Comparison of ENCODE assay signal across 26 cellular contexts in genomic region chr1:69919129-69919921, GRCh38.
DNase-seq lines count a peak whose midpoint lies in the region; ATAC-seq, FAIRE-seq and TF ChIP-seq lines count a peak whose summit lies in the region.
"Had no signal": no experiment of that assay in that cellular context is flagged by ENCODE, and none has a peak within 500 bp of the region (broad histone marks: within the 10 kb centered on the region; RNA-seq: fewer than 3 reads in every experiment).

No MANE protein-coding gene starts in this region.

- no peak overlapping the region for H3K27ac ChIP-seq in RWPE2 (ENCODE audit: poor library complexity, severe bottlenecking)
- H3K27ac ChIP-seq in kidney (ENCODE audit: low read depth in 2 of 2, low read length in 2 of 2) = no peak overlapping the region
- peak overlapping the region; percentile 63 to 71 for H3K27ac ChIP-seq in testis
- H3K27ac ChIP-seq: 22Rv1; BLaER1 treated with 17β-estradiol and CSF1 and Interleukin-3, amounts not matched to agents 10 nM and 100 nM; KMS-11 had no signal

- intact Hi-C loops in kidney (cut with DNase I) = no loop called here
- intact Hi-C loops in testis (cut with DNase I; ENCODE audit: low total_unique reads) = no loop called here

- no peak for ATAC-seq in RWPE2 (ENCODE audit: low read depth)

- H3K4me1 ChIP-seq in RWPE2 (ENCODE audit: insufficient read depth, poor library complexity, severe bottlenecking) (no peaks in the 10 kb centered on the region), kidney (ENCODE audit: control insufficient read depth in 1 of 2, insufficient read depth in 1 of 2, low read depth in 1 of 2, low read length in 2 of 2) (no peaks in the 10 kb centered on the region), testis (peaks cover 11% of the 10 kb centered on the region)
- H3K4me1 ChIP-seq: HAP-1 had no signal

- no peak for TF ChIP-seq POLR2A in testis (IDR thresholded peaks at IDR 0.05)

- TF ChIP-seq CTCF in RWPE2 (IDR thresholded peaks at IDR 0.05; ENCODE audit: poor library complexity, severe bottlenecking) = no peak
- no peak for TF ChIP-seq CTCF in kidney (IDR thresholded peaks at IDR 0.05; ENCODE audit: borderline replicate concordance, extremely low read depth, insufficient read depth)
- no peak for TF ChIP-seq CTCF in testis (IDR thresholded peaks at IDR 0.05)

- DNase-seq in NCI-H146 (lab: John Stamatoyannopoulos, UW) (peak; percentile 30), NCI-H146 treated with DMSO at 0.1 percent for 48 hours (lab: John Stamatoyannopoulos, UW; ENCODE audit: unreplicated experiment) (no peak), RWPE2 (ENCODE audit: low spot score) (peak; percentile 35), kidney (peak; percentile 53), testis (peak; percentile 23), RPMI8226 (no peak)
- DNase-seq in activated effector memory CD4-positive, alpha-beta T cell treated with anti-CD3 and anti-CD28 coated beads, Interleukin-2, amount 50 U/mL, for 16 hours = no peak
- DNase-seq in stimulated activated CD4-positive, alpha-beta T cell treated with anti-CD3 and anti-CD28 coated beads, Interleukin-2, amount 100 ng/mL, for 48 hours = no peak
- DNase-seq: Calu3; CD8-positive, alpha-beta memory T cell; DMS153; GDM1; NCI-H1105; NCI-H1694; NCI-H2081; NCI-H2171 treated with DMSO at 0.1 percent for 48 hours; NCI-H446; NCI-H526; OCI-M1; SHP77 treated with DMSO at 0.1 percent for 48 hours; SK-N-SH had no signal

- H3K9ac ChIP-seq in kidney (ENCODE audit: low read length in 2 of 2) = no peak overlapping the region
- H3K9ac ChIP-seq: BLaER1 treated with 17β-estradiol and CSF1 and Interleukin-3, amounts not matched to agents 10 nM and 100 nM; KMS-11; SK-N-SH had no signal

- H3K9me3 ChIP-seq in RWPE2 (ENCODE audit: severe bottlenecking) = no peaks in the 10 kb centered on the region
- no peaks in the 10 kb centered on the region for H3K9me3 ChIP-seq in kidney (ENCODE audit: control insufficient read depth in 1 of 2, low read length in 2 of 2)
- H3K9me3 ChIP-seq in testis = no peaks in the 10 kb centered on the region
- H3K9me3 ChIP-seq: HAP-1, SK-N-SH had no signal

- H3K36me3 ChIP-seq in RWPE2 (ENCODE audit: low read depth) = no peaks in the 10 kb centered on the region
- no peaks in the 10 kb centered on the region for H3K36me3 ChIP-seq in kidney (ENCODE audit: control insufficient read depth in 1 of 2, insufficient read depth in 2 of 2, low read length in 2 of 2)
- no peaks in the 10 kb centered on the region for H3K36me3 ChIP-seq in testis (ENCODE audit: low read depth, missing control alignments)
- H3K36me3 ChIP-seq: BLaER1 treated with 17β-estradiol and CSF1 and Interleukin-3, amounts not matched to agents 10 nM and 100 nM; HAP-1 had no signal

- no peak for FAIRE-seq in kidney (lab: Jason Lieb, UNC)
- FAIRE-seq: GM19239 had no signal

- H3K27me3 ChIP-seq in RWPE2 (ENCODE audit: insufficient read depth, poor library complexity, severe bottlenecking) = no peaks in the 10 kb centered on the region
- H3K27me3 ChIP-seq in testis = no peaks in the 10 kb centered on the region
- H3K27me3 ChIP-seq: BLaER1 treated with 17β-estradiol and CSF1 and Interleukin-3, amounts not matched to agents 10 nM and 100 nM had no signal

- 64 to 84% methylated on average over 18 to 36 of the region's 36 CpGs for WGBS in testis, 2 donors

- no peak overlapping the region for H3K4me3 ChIP-seq in RWPE2 (ENCODE audit: severe bottlenecking)
- H3K4me3 ChIP-seq in kidney (ENCODE audit: low read length in 2 of 2) = no peak overlapping the region
- H3K4me3 ChIP-seq in testis = peak overlapping the region; percentile 33 to 56
- H3K4me3 ChIP-seq: BLaER1 treated with 17β-estradiol and CSF1 and Interleukin-3, amounts not matched to agents 10 nM and 100 nM; HAP-1 had no signal

Comparison
In these comparisons a context has a peak if more than half of its experiments do, and no peak if none do; other contexts are left out.
1. DNase-seq: peak in NCI-H146 (single experiment), RWPE2 (single experiment), kidney (single experiment) and testis (single experiment); none in NCI-H146 treated with DMSO at 0.1 percent for 48 hours (single experiment), activated effector memory CD4-positive, alpha-beta T cell treated with anti-CD3 and anti-CD28 coated beads, Interleukin-2, amount 50 U/mL, for 16 hours (single experiment), stimulated activated CD4-positive, alpha-beta T cell treated with anti-CD3 and anti-CD28 coated beads, Interleukin-2, amount 100 ng/mL, for 48 hours (0 of 2) and RPMI8226 (single experiment).
2. H3K27ac ChIP-seq: peak in testis (2 of 2); none in RWPE2 (single experiment) and kidney (0 of 2).
3. H3K4me3 ChIP-seq: peak in testis (2 of 2); none in RWPE2 (single experiment) and kidney (0 of 2).